9 cellular contexts compared by ENCODE assay signal in genomic region chr16:55249936-55250335, GRCh38.
"Had no signal": no experiment of that assay in that cellular context is flagged by ENCODE, and none has a peak within 500 bp of the region (broad histone marks: within the 10 kb centered on the region; RNA-seq: fewer than 3 reads in every experiment).

No MANE protein-coding gene starts in this region.

- H3K36me3 ChIP-seq: HAP-1 had no signal

- H3K27ac Mint-ChIP-seq: HFFc6, IgD-negative memory B cell had no signal

- H3K27ac ChIP-seq: HL-60 had no signal

- H3K27me3 Mint-ChIP-seq: IgD-negative memory B cell had no signal

- H3K4me3 ChIP-seq: HAP-1 had no signal

- H3K4me1 ChIP-seq: HAP-1 had no signal

- DNase-seq: GOT3, H7, HFFc6, KBM-7 had no signal

- H3K4me3 Mint-ChIP-seq: HFFc6, IgD-negative memory B cell had no signal

- H3K36me3 Mint-ChIP-seq: IgD-negative memory B cell had no signal

- H3K9me3 ChIP-seq: HAP-1 had no signal

- ATAC-seq: HCT116, HepG2 had no signal

- H3K4me1 Mint-ChIP-seq: IgD-negative memory B cell had no signal
